2 cellular contexts compared by ENCODE assay signal in the genomic region with DNA sequence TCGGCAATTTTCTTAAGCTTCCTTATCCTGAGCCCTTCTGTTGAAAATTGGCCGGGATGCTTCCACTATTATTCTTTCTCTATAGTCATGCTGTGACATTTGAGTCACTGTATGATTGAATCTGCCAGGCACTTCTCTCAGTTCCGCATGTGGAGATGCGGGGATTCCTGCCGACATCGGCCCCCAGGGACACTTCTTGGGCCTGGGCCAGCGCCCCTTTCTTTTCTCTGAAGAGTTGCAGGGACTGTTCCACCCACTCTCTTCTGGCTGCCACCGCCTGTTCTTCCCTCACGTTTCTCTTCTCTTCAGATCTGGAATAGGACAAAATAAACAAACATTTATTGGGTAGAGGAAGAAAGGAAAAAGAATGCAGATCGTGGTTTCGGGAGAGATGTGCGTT.
TF ChIP-seq lines count a peak whose summit lies in the region.

No MANE protein-coding gene starts in this region.

TF ChIP-seq in IMR-90, 13 proteins besides CTCF, POLR2A, EP300 and RAD21 (continued from another document):
- TF ChIP-seq MAZ (IDR thresholded peaks at IDR 0.05; ENCODE audit: borderline replicate concordance, low read depth, low read length): no peak
- no peak for TF ChIP-seq NFE2L2 (IDR thresholded peaks at IDR 0.05; ENCODE audit: low read depth, low read length)
- no peak for TF ChIP-seq SMC3 (IDR thresholded peaks at IDR 0.05; ENCODE audit: low read depth, low read length)
- TF ChIP-seq, protein P1, sequence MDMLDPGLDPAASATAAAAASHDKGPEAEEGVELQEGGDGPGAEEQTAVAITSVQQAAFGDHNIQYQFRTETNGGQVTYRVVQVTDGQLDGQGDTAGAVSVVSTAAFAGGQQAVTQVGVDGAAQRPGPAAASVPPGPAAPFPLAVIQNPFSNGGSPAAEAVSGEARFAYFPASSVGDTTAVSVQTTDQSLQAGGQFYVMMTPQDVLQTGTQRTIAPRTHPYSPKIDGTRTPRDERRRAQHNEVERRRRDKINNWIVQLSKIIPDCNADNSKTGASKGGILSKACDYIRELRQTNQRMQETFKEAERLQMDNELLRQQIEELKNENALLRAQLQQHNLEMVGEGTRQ (IDR thresholded peaks at IDR 0.05; ENCODE audit: low read depth, low read length): no peak
- no peak for TF ChIP-seq CEBPB (IDR thresholded peaks at IDR 0.05; ENCODE audit: low read depth, low read length)
- TF ChIP-seq RFX5 (IDR thresholded peaks at IDR 0.05; ENCODE audit: low read depth, low read length): no peak
- no peak for TF ChIP-seq CHD1 (IDR thresholded peaks at IDR 0.05; ENCODE audit: low read depth, low read length)

TF ChIP-seq in SK-N-SH, 30 proteins besides CTCF, POLR2A, EP300 and RAD21 (continued from another document):
- TF ChIP-seq, protein P2, sequence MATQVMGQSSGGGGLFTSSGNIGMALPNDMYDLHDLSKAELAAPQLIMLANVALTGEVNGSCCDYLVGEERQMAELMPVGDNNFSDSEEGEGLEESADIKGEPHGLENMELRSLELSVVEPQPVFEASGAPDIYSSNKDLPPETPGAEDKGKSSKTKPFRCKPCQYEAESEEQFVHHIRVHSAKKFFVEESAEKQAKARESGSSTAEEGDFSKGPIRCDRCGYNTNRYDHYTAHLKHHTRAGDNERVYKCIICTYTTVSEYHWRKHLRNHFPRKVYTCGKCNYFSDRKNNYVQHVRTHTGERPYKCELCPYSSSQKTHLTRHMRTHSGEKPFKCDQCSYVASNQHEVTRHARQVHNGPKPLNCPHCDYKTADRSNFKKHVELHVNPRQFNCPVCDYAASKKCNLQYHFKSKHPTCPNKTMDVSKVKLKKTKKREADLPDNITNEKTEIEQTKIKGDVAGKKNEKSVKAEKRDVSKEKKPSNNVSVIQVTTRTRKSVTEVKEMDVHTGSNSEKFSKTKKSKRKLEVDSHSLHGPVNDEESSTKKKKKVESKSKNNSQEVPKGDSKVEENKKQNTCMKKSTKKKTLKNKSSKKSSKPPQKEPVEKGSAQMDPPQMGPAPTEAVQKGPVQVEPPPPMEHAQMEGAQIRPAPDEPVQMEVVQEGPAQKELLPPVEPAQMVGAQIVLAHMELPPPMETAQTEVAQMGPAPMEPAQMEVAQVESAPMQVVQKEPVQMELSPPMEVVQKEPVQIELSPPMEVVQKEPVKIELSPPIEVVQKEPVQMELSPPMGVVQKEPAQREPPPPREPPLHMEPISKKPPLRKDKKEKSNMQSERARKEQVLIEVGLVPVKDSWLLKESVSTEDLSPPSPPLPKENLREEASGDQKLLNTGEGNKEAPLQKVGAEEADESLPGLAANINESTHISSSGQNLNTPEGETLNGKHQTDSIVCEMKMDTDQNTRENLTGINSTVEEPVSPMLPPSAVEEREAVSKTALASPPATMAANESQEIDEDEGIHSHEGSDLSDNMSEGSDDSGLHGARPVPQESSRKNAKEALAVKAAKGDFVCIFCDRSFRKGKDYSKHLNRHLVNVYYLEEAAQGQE (IDR thresholded peaks at IDR 0.05; ENCODE audit: low read depth, low read length): no peak
- no peak for TF ChIP-seq YY1 (IDR thresholded peaks at IDR 0.05; ENCODE audit: low read depth)
